In the genomic region with DNA sequence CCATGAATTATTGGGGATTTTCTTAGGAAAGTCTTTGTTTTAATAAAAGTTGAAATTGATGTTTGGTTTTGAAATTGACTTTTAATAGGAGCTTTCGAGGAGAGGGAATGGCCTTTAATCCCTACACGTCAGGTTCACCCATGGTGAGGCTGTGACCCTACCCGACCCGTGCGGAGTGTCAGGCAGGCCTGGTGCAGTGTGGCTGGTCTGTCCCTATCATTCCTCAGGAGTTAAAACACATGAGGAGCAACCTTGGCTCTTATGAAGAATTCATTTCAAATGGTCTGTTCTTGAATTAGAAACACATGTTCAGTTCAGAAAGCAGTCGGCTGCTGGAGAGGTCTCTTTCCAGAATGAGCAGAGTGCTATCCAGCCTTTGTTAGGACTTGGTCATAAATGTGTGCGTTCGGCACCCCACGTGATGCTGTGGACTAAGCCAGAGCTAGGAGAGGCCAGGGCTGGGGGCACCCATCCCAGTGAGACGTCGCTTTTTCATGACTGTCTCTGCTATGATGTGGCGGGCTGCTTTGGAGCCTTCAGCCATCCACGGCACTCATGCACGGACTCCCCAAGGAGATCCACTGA, we compare ENCODE assay signal across 18 cellular contexts. TPM values are rescaled to one million over a fixed set of nuclear protein-coding genes. Genes with fewer than 3 reads are reported as not detected.
A peak's percentile ranks its signal among the peaks of the same experiment; 100 is the strongest.
DNase-seq lines count a peak whose midpoint lies in the region; TF ChIP-seq lines count a peak whose summit lies in the region.
"Had no signal": no experiment of that assay in that cellular context is flagged by ENCODE, and none has a peak within 500 bp of the region (broad histone marks: within the 10 kb centered on the region; RNA-seq: fewer than 3 reads in every experiment).

No MANE protein-coding gene starts in this region.

- H3K27ac ChIP-seq in right atrium auricular region, result peak overlapping the region; percentile 27 to 46
- H3K27ac ChIP-seq: thoracic aorta had no signal

- H3K4me3 Mint-ChIP-seq in type B pancreatic cell (peak overlapping the region; percentile 28), CD14-positive monocyte (no peak overlapping the region)
- H3K4me3 Mint-ChIP-seq: activated CD4-positive, alpha-beta T cell treated with anti-CD3 and anti-CD28 coated beads, Interleukin-2, amount 10 ng/mL, durations not matched to agents 7 days and 5 days had no signal

- H3K9me3 ChIP-seq in right atrium auricular region, result no peaks in the 10 kb centered on the region
- H3K9me3 ChIP-seq: mucosa of descending colon, thoracic aorta had no signal

- H3K36me3 Mint-ChIP-seq in type B pancreatic cell, result no peaks in the 10 kb centered on the region
- H3K36me3 Mint-ChIP-seq in CD14-positive monocyte, result peaks cover 26 to 50% of the 10 kb centered on the region in 2 donors

- H3K9me3 Mint-ChIP-seq in type B pancreatic cell (no peaks in the 10 kb centered on the region), CD14-positive monocyte (no peaks in the 10 kb centered on the region)
- H3K9me3 Mint-ChIP-seq: activated CD4-positive, alpha-beta T cell treated with anti-CD3 and anti-CD28 coated beads, Interleukin-2, amount 10 ng/mL, durations not matched to agents 7 days and 5 days had no signal

- no peak overlapping the region for H3K27ac Mint-ChIP-seq in type B pancreatic cell
- H3K27ac Mint-ChIP-seq in CD14-positive monocyte, result peak overlapping the region in 1 of 7 donors; percentile 30
- H3K27ac Mint-ChIP-seq: activated CD4-positive, alpha-beta T cell treated with anti-CD3 and anti-CD28 coated beads, Interleukin-2, amount 10 ng/mL, durations not matched to agents 7 days and 5 days had no signal

- H3K4me3 ChIP-seq in HFF-Myc (replicated peaks; ENCODE audit: low read depth, low read length), result no peak overlapping the region
- H3K4me3 ChIP-seq in right atrium auricular region, result no peak overlapping the region
- H3K4me3 ChIP-seq: mucosa of descending colon, thoracic aorta had no signal

- no peaks in the 10 kb centered on the region for H3K36me3 ChIP-seq in right atrium auricular region
- H3K36me3 ChIP-seq: thoracic aorta had no signal

- intact Hi-C loops in CD14-positive monocyte (cut with micrococcal nuclease), result loop anchor here in 1 of 2 donors (10.0 kb wide), 1 partner anchor 117 kb away; no protein-coding TSS in a partner anchor

- DNase-seq in HFF-Myc (ENCODE audit: extremely low read depth, low read depth), result peak; percentile 62
- DNase-seq in epidermal melanocyte (ENCODE audit: insufficient read length, low spot score), result peak; percentile 38
- no peak for DNase-seq in right atrium auricular region (ENCODE audit: low spot score)
- DNase-seq in type B pancreatic cell (ENCODE audit: extremely low spot score, unreplicated experiment), result no peak
- no peak for DNase-seq in UCSD-AML1 (lab: John Stamatoyannopoulos, UW; ENCODE audit: unreplicated experiment)
- no peak for DNase-seq in CD14-positive monocyte (ENCODE audit: low spot score)
- no peak for DNase-seq in stimulated activated CD4-positive, alpha-beta T cell treated with anti-CD3 and anti-CD28 coated beads, Interleukin-4, amount 100 ng/mL, for 4 hours
- DNase-seq: activated CD4-positive, alpha-beta T cell treated with anti-CD3 and anti-CD28 coated beads, Interleukin-2, amount 10 ng/mL, durations not matched to agents 7 days and 5 days; activated T-cell treated with anti-CD3 and anti-CD28 coated beads, Interleukin-2, amount 50 U/mL, for 48 hours; amygdala; GOT3; mucosa of descending colon; NCI-H1048; NK-92 treated with Interleukin-12 subunit alpha and Interleukin-12 subunit beta, amount 100 ng/mL, for 24 hours; SHP77; stimulated activated CD4-positive, alpha-beta T cell treated with anti-CD3 and anti-CD28 coated beads, Interleukin-15, amount 100 ng/mL, for 24 hours; T-helper 9 cell had no signal

- peaks cover 0 to 51% of the 10 kb centered on the region in 2 donors for H3K4me1 ChIP-seq in right atrium auricular region

- no peaks in the 10 kb centered on the region for H3K27me3 ChIP-seq in right atrium auricular region

- H3K4me1 Mint-ChIP-seq in type B pancreatic cell (ENCODE audit: unreplicated experiment) (peaks cover 26% of the 10 kb centered on the region), CD14-positive monocyte (peaks cover 32% of the 10 kb centered on the region)

- TF ChIP-seq CTCF in HFF-Myc (IDR thresholded peaks at IDR 0.05; ENCODE audit: low read depth, low read length, missing control alignments), result no peak
- TF ChIP-seq CTCF in right atrium auricular region (IDR thresholded peaks at IDR 0.05), result no peak
- no peak for TF ChIP-seq CTCF in type B pancreatic cell (conservative IDR thresholded peaks at IDR 0.05)
- no peak for TF ChIP-seq CTCF in CD14-positive monocyte (IDR thresholded peaks at IDR 0.05)

- H3K27me3 Mint-ChIP-seq in type B pancreatic cell, result peaks cover 14% of the 10 kb centered on the region
- H3K27me3 Mint-ChIP-seq in CD14-positive monocyte (ENCODE audit: low read depth in 3 of 3), result no peaks in the 10 kb centered on the region
- H3K27me3 Mint-ChIP-seq: activated CD4-positive, alpha-beta T cell treated with anti-CD3 and anti-CD28 coated beads, Interleukin-2, amount 10 ng/mL, durations not matched to agents 7 days and 5 days had no signal

RNA-seq across cellular contexts. Expression of gene EMILIN2, which starts 54.7 kb away (rescaled TPM):
- total RNA-seq in right atrium auricular region, result 10 to 100 TPM in 1 of 2 donors, 1 to 10 TPM in 1; 6.9 to 13.2 TPM
- 3.6 and 9.4 TPM in 2 replicates for total RNA-seq in type B pancreatic cell (ENCODE audit: low replicate concordance)
- 10 to 100 TPM; 30.5 to 33.8 TPM for polyA plus RNA-seq in CD14-positive monocyte

Comparison
In these comparisons a context has a peak if more than half of its experiments do, and no peak if none do; other contexts are left out.
1. DNase-seq: peak in HFF-Myc (single experiment) and epidermal melanocyte (single experiment); none in right atrium auricular region (single experiment), type B pancreatic cell (single experiment), UCSD-AML1 (single experiment), CD14-positive monocyte (single experiment) and stimulated activated CD4-positive, alpha-beta T cell treated with anti-CD3 and anti-CD28 coated beads, Interleukin-4, amount 100 ng/mL, for 4 hours (0 of 2).